ENCODE assay signal across 8 cellular contexts in genomic region chr3:179324270-179324754, GRCh38. TPM values are rescaled to one million over a fixed set of nuclear protein-coding genes. Genes with fewer than 3 reads are reported as not detected.
DNase-seq lines count a peak whose midpoint lies in the region; ATAC-seq and TF ChIP-seq lines count a peak whose summit lies in the region.

No MANE protein-coding gene starts in this region.

- H2AK5ac ChIP-seq in neuronal stem cell (ENCODE audit: low read depth, low read length), result no peak overlapping the region

- H3K4me3 Mint-ChIP-seq in endodermal cell, result peak overlapping the region; percentile 84

- no peak overlapping the region for H3K14ac ChIP-seq in neuronal stem cell (ENCODE audit: low read length)

- H3K27ac Mint-ChIP-seq in endodermal cell, result peak overlapping the region; percentile 33

- no peak overlapping the region for H2BK5ac ChIP-seq in neuronal stem cell (ENCODE audit: low read length)

- TF ChIP-seq CTCF in AG09309 (IDR thresholded peaks at IDR 0.05; ENCODE audit: control insufficient read depth, insufficient read depth, low read depth, low read length, missing control alignments), result no peak
- TF ChIP-seq CTCF in endodermal cell (conservative IDR thresholded peaks at IDR 0.05), result no peak

- H3K9me3 ChIP-seq in SJCRH30 (replicated peaks) (no peaks in the 10 kb centered on the region), endodermal cell (ENCODE audit: control insufficient read depth, low read length) (no peaks in the 10 kb centered on the region), neuronal stem cell (replicated peaks in 1 of 2; ENCODE audit: control insufficient read depth in 2 of 2, insufficient read depth in 1 of 2, low read depth in 1 of 2, low read length in 2 of 2) (no peaks in the 10 kb centered on the region)

- peak overlapping the region; percentile 12 for H3K4me2 ChIP-seq in neuronal stem cell (ENCODE audit: insufficient read depth, low read length, poor library complexity, severe bottlenecking)

- peaks cover 24% of the 10 kb centered on the region for H3K36me3 ChIP-seq in SJCRH30
- peaks cover 43% of the 10 kb centered on the region for H3K36me3 ChIP-seq in endodermal cell (ENCODE audit: control insufficient read depth, insufficient read depth, low read length)
- H3K36me3 ChIP-seq in neuronal stem cell (replicated peaks in 1 of 2; ENCODE audit: control insufficient read depth in 2 of 2, insufficient read depth in 2 of 2, low read length in 2 of 2), result peaks cover 4 to 41% of the 10 kb centered on the region in 2 donors

- H2AFZ ChIP-seq in neuronal stem cell (ENCODE audit: low read length), result no peak overlapping the region

- H3K9me3 Mint-ChIP-seq in endodermal cell, result no peaks in the 10 kb centered on the region

- peaks cover 28% of the 10 kb centered on the region for H3K36me3 Mint-ChIP-seq in endodermal cell (ENCODE audit: low read depth)

- WGBS in endodermal cell (ENCODE audit: insufficient coverage in 1 of 2, insufficient read length in 1 of 2), 2 experiments, result 16 to 18% methylated on average over 6 to 8 of the region's 8 CpGs
- WGBS in neuronal stem cell (ENCODE audit: extremely low coverage in 2 of 2, insufficient read length in 2 of 2, insufficient replicate concordance in 1 of 2), 2 donors, result no CpG with 5 or more reads among the region's 8 CpGs

- ATAC-seq in GM19395 (IDR thresholded peaks at IDR 0.05; ENCODE audit: unreplicated experiment) (peak; percentile 21), GM18517 (IDR thresholded peaks at IDR 0.05; ENCODE audit: unreplicated experiment) (no peak), GM19351 (IDR thresholded peaks at IDR 0.05; ENCODE audit: unreplicated experiment) (no peak)

- DNase-seq in AG09309 (ENCODE audit: low read depth) (no peak), SJCRH30 (peak in 1 of 2 experiments; percentile 26), endodermal cell (no peak), neuronal stem cell (ENCODE audit: low spot score) (no peak), NOMO-1 treated with DMSO at 0.1 percent for 48 hours (lab: John Stamatoyannopoulos, UW; ENCODE audit: unreplicated experiment) (no peak)

- no peaks in the 10 kb centered on the region for H3K27me3 ChIP-seq in SJCRH30
- H3K27me3 ChIP-seq in endodermal cell (ENCODE audit: control insufficient read depth, insufficient read depth, low read length, poor library complexity, severe bottlenecking), result no peaks in the 10 kb centered on the region
- H3K27me3 ChIP-seq in neuronal stem cell (ENCODE audit: control insufficient read depth in 3 of 3, insufficient read depth in 3 of 3, low read depth in 1 of 3, low read length in 3 of 3), result peaks cover 0 to 9% (median 0%) of the 10 kb centered on the region in 3 experiments

- no peaks in the 10 kb centered on the region for H3K4me1 ChIP-seq in SJCRH30
- no peaks in the 10 kb centered on the region for H3K4me1 ChIP-seq in endodermal cell (ENCODE audit: control insufficient read depth, insufficient read depth, low read length)
- peaks cover 2 to 3% of the 10 kb centered on the region in 2 donors for H3K4me1 ChIP-seq in neuronal stem cell (ENCODE audit: control insufficient read depth in 2 of 2, insufficient read depth in 1 of 2, low read depth in 1 of 2, low read length in 2 of 2)

- H3K4me3 ChIP-seq in AG09309 (ENCODE audit: control insufficient read depth, low read depth, low read length), result peak overlapping the region; percentile 98
- peak overlapping the region; percentile 97 for H3K4me3 ChIP-seq in SJCRH30
- peak overlapping the region; percentile 97 for H3K4me3 ChIP-seq in endodermal cell (ENCODE audit: low read length)
- H3K4me3 ChIP-seq in neuronal stem cell (ENCODE audit: low read length in 2 of 2), result peak overlapping the region in 1 of 2 donors; percentile 93

- H3K27ac ChIP-seq in SJCRH30 (no peak overlapping the region; the same call in 1 of the 2 replicates), endodermal cell (ENCODE audit: low read depth, low read length) (no peak overlapping the region), neuronal stem cell (replicated peaks; ENCODE audit: low read length) (no peak overlapping the region)

- peaks cover 17% of the 10 kb centered on the region for H3K4me1 Mint-ChIP-seq in endodermal cell

- H2BK15ac ChIP-seq in neuronal stem cell (ENCODE audit: low read length), result no peak overlapping the region

- H3K23ac ChIP-seq in neuronal stem cell (ENCODE audit: low read depth, low read length, poor library complexity), result no peak overlapping the region

- no peak overlapping the region for H2BK12ac ChIP-seq in neuronal stem cell (ENCODE audit: low read length)

- no peaks in the 10 kb centered on the region for H3K79me1 ChIP-seq in neuronal stem cell (ENCODE audit: low read depth, low read length)

- no peak overlapping the region for H3K18ac ChIP-seq in neuronal stem cell (ENCODE audit: low read length)

- H4K91ac ChIP-seq in neuronal stem cell (ENCODE audit: low read depth, low read length, poor library complexity), result no peak overlapping the region

- H4K8ac ChIP-seq in neuronal stem cell (ENCODE audit: low read depth, low read length), result no peak overlapping the region

- no peak overlapping the region for H3K4ac ChIP-seq in neuronal stem cell (ENCODE audit: low read length)

- H3K9ac ChIP-seq in endodermal cell (ENCODE audit: extremely low read depth, low read length, poor library complexity, severe bottlenecking), result peak overlapping the region; percentile 93
- H3K9ac ChIP-seq in neuronal stem cell (ENCODE audit: low read depth, low read length, poor library complexity), result no peak overlapping the region

- no peak overlapping the region for H2BK120ac ChIP-seq in neuronal stem cell (ENCODE audit: low read depth, low read length)

- H3K27me3 Mint-ChIP-seq in endodermal cell (ENCODE audit: insufficient read depth), result peaks cover 1% of the 10 kb centered on the region

RNA-seq across cellular contexts. Expression of gene ZNF639, which starts 1.5 kb away (rescaled TPM):
- 53.4 and 59.2 TPM in 2 replicates for total RNA-seq in SJCRH30 (2014; rRNA removed; shearing (Covaris generic))
- 10 to 100 TPM; 41.1 to 42.0 TPM for total RNA-seq in endodermal cell
- 43.7 TPM for polyA plus RNA-seq in endodermal cell (2013, experiment 1 of 2)
- polyA plus RNA-seq in endodermal cell (2013, experiment 2 of 2), result 39.5 TPM
- polyA plus RNA-seq in neuronal stem cell (2013, experiment 1 of 2), result 36.1 TPM
- 37.2 TPM for polyA plus RNA-seq in neuronal stem cell (2013, experiment 2 of 2)

RNA-seq across cellular contexts. Expression of gene MFN1, which starts 23.2 kb away (rescaled TPM):
- 40.5 and 42.1 TPM in 2 replicates for total RNA-seq in SJCRH30 (2014; rRNA removed; shearing (Covaris generic))
- 10 to 100 TPM; 42.9 to 45.1 TPM for total RNA-seq in endodermal cell
- polyA plus RNA-seq in endodermal cell (2013, experiment 1 of 2), result 40.9 TPM
- 38.0 TPM for polyA plus RNA-seq in endodermal cell (2013, experiment 2 of 2)
- polyA plus RNA-seq in neuronal stem cell (2013, experiment 1 of 2), result 14.0 TPM
- polyA plus RNA-seq in neuronal stem cell (2013, experiment 2 of 2), result 13.9 TPM
